In the genomic region with DNA sequence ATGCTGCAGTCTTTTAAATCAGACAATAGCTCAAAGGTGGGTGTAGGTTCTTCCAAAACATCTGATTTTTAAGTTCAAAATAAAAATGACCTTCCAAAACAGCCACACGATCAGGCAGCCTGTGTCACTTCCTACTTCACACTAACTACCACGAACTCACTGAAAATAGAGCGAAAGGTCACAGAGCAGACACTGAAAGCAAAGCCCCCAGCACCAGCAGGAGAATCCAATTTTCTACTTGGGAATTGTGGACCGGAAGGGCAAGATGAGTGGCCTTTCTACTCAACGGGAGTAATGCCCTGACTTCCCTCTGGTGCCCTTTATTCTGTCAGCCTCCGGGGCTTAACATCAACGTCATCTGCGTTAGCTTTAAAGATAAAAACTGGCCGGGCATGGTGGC, we compare ENCODE assay signal across 30 cellular contexts.
"Had no signal": no experiment of that assay in that cellular context is flagged by ENCODE, and none has a peak within 500 bp of the region (broad histone marks: within the 10 kb centered on the region; RNA-seq: fewer than 3 reads in every experiment).

No MANE protein-coding gene starts in this region.

- H3K4me3 ChIP-seq: adrenal gland, cardiac muscle cell, colonic mucosa, gastrocnemius medialis, pancreas, prostate gland, sigmoid colon, thoracic aorta, vagina had no signal

- ATAC-seq: gastrocnemius medialis; left cardiac atrium; natural killer cell; pancreas; stimulated activated effector memory CD8-positive, alpha-beta T cell treated with anti-CD3 and anti-CD28 coated beads, Interleukin-12 subunit alpha, Interleukin-12 subunit beta, amount 100 ng/mL, for 72 hours had no signal

- H3K27ac Mint-ChIP-seq: activated naive CD4-positive, alpha-beta T cell treated with anti-CD3 and anti-CD28 coated beads for 36 hours; activated naive CD8-positive, alpha-beta T cell treated with anti-CD3 and anti-CD28 coated beads for 36 hours; brain; memory B cell; natural killer cell; stimulated activated effector memory CD8-positive, alpha-beta T cell treated with anti-CD3 and anti-CD28 coated beads, Interleukin-12 subunit alpha, Interleukin-12 subunit beta, amount 100 ng/mL, for 72 hours; stimulated activated naive CD8-positive, alpha-beta T cell treated with anti-CD3 and anti-CD28 coated beads, Interleukin-15, Interleukin-2, amounts not matched to agents 100 ng/mL and 50 ng/mL, for 24 hours; type B pancreatic cell had no signal

- H3K4me1 ChIP-seq: adrenal gland, colonic mucosa, pancreas, prostate gland had no signal

- H3K9me3 Mint-ChIP-seq: natural killer cell; stimulated activated effector memory CD8-positive, alpha-beta T cell treated with anti-CD3 and anti-CD28 coated beads, Interleukin-12 subunit alpha, Interleukin-12 subunit beta, amount 100 ng/mL, for 72 hours; type B pancreatic cell had no signal

- H3K27me3 ChIP-seq: sigmoid colon, vagina had no signal

- H3K27ac ChIP-seq: adrenal gland, cardiac muscle cell, colonic mucosa, neutrophil, pancreas, prostate gland, sigmoid colon, thoracic aorta, vagina had no signal

- H3K36me3 ChIP-seq: adrenal gland, cardiac muscle cell, colonic mucosa, gastrocnemius medialis, neutrophil, pancreas, prostate gland, sigmoid colon, thoracic aorta, vagina had no signal

- DNase-seq: activated CD4-positive, alpha-beta T cell treated with anti-CD3 and anti-CD28 coated beads for 48 hours; activated CD4-positive, alpha-beta T cell treated with anti-CD3 and anti-CD28 coated beads, Interleukin-2, amount 50 U/mL, for 48 hours; activated CD8-positive, alpha-beta memory T cell treated with anti-CD3 and anti-CD28 coated beads for 24 hours; activated effector memory CD4-positive, alpha-beta T cell treated with anti-CD3 and anti-CD28 coated beads, Interleukin-2, amount 50 U/mL, for 16 hours; activated naive CD4-positive, alpha-beta T cell treated with anti-CD3 and anti-CD28 coated beads for 36 hours; activated naive CD8-positive, alpha-beta T cell treated with anti-CD3 and anti-CD28 coated beads for 36 hours; adrenal gland; aorta; cerebellar nuclear complex; colonic mucosa; effector memory CD4-positive, alpha-beta T cell; gastrocnemius medialis; glutamatergic neuron; left cardiac atrium; natural killer cell; pancreas; retina; sigmoid colon; small intestine; stimulated activated CD4-positive, alpha-beta T cell treated with anti-CD3 and anti-CD28 coated beads, Interleukin-4, amount 100 ng/mL, for 24 hours had no signal

- H3K4me3 Mint-ChIP-seq: activated naive CD4-positive, alpha-beta T cell treated with anti-CD3 and anti-CD28 coated beads for 36 hours; activated naive CD8-positive, alpha-beta T cell treated with anti-CD3 and anti-CD28 coated beads for 36 hours; brain; memory B cell; natural killer cell; stimulated activated effector memory CD8-positive, alpha-beta T cell treated with anti-CD3 and anti-CD28 coated beads, Interleukin-12 subunit alpha, Interleukin-12 subunit beta, amount 100 ng/mL, for 72 hours; stimulated activated naive CD8-positive, alpha-beta T cell treated with anti-CD3 and anti-CD28 coated beads, Interleukin-15, Interleukin-2, amounts not matched to agents 100 ng/mL and 50 ng/mL, for 24 hours; type B pancreatic cell had no signal

- H3K36me3 Mint-ChIP-seq: activated naive CD8-positive, alpha-beta T cell treated with anti-CD3 and anti-CD28 coated beads for 36 hours; natural killer cell; stimulated activated effector memory CD8-positive, alpha-beta T cell treated with anti-CD3 and anti-CD28 coated beads, Interleukin-12 subunit alpha, Interleukin-12 subunit beta, amount 100 ng/mL, for 72 hours; type B pancreatic cell had no signal

- H3K9me3 ChIP-seq: adrenal gland, colonic mucosa, gastrocnemius medialis, neutrophil, pancreas, prostate gland, thoracic aorta, vagina had no signal
